ENCODE assay signal across 9 cellular contexts in genomic region chr4:139455187-139455586, GRCh38. TPM values are rescaled to one million over a fixed set of nuclear protein-coding genes. Genes with fewer than 3 reads are reported as not detected.
A peak's percentile ranks its signal among the peaks of the same experiment; 100 is the strongest.
DNase-seq lines count a peak whose midpoint lies in the region; ATAC-seq and TF ChIP-seq lines count a peak whose summit lies in the region.
"Had no signal": no experiment of that assay in that cellular context is flagged by ENCODE, and none has a peak within 500 bp of the region (broad histone marks: within the 10 kb centered on the region; RNA-seq: fewer than 3 reads in every experiment).

No MANE protein-coding gene starts in this region.

- TF ChIP-seq EP300 in suprapubic skin (IDR thresholded peaks at IDR 0.05) = no peak

- peaks cover 52% of the 10 kb centered on the region for H3K4me1 Mint-ChIP-seq in activated CD4-positive, alpha-beta T cell treated with anti-CD3 and anti-CD28 coated beads, Interleukin-2, amount 10 ng/mL, durations not matched to agents 24 days and 14 days
- peaks cover 24% of the 10 kb centered on the region for H3K4me1 Mint-ChIP-seq in activated T-helper 17 cell treated with anti-CD3 and anti-CD28 coated beads, Interleukin-2, amount 50 U/mL, for 72 hours

- H3K4me3 ChIP-seq in left lung = peak overlapping the region; percentile 74 to 87
- peak overlapping the region; percentile 84 for H3K4me3 ChIP-seq in suprapubic skin

- 36% methylated on average over 6 of the region's 6 CpGs for WGBS in suprapubic skin

- H3K27ac ChIP-seq in left lung = peak overlapping the region; percentile 96 to 97
- no peak overlapping the region for H3K27ac ChIP-seq in suprapubic skin

- ATAC-seq in activated T-helper 17 cell treated with anti-CD3 and anti-CD28 coated beads, Interleukin-2, amount 50 U/mL, for 72 hours (replicated peaks) = no peak
- ATAC-seq in left lung (no peak), HG03196 (IDR thresholded peaks at IDR 0.05; ENCODE audit: unreplicated experiment) (no peak)

- TF ChIP-seq POLR2A in suprapubic skin (IDR thresholded peaks at IDR 0.05) = no peak

- H3K4me1 ChIP-seq in left lung = peaks cover 23 to 53% of the 10 kb centered on the region in 2 donors
- H3K4me1 ChIP-seq in suprapubic skin = peaks cover 66% of the 10 kb centered on the region

- H3K27ac Mint-ChIP-seq in activated CD4-positive, alpha-beta T cell treated with anti-CD3 and anti-CD28 coated beads, Interleukin-2, amount 10 ng/mL, durations not matched to agents 24 days and 14 days = peak overlapping the region; percentile 91
- H3K27ac Mint-ChIP-seq in activated T-helper 17 cell treated with anti-CD3 and anti-CD28 coated beads, Interleukin-2, amount 50 U/mL, for 72 hours = peak overlapping the region; percentile 98

- H3K27me3 Mint-ChIP-seq in activated CD4-positive, alpha-beta T cell treated with anti-CD3 and anti-CD28 coated beads, Interleukin-2, amount 10 ng/mL, durations not matched to agents 24 days and 14 days = no peaks in the 10 kb centered on the region
- no peaks in the 10 kb centered on the region for H3K27me3 Mint-ChIP-seq in activated T-helper 17 cell treated with anti-CD3 and anti-CD28 coated beads, Interleukin-2, amount 50 U/mL, for 72 hours

- DNase-seq in activated CD4-positive, alpha-beta T cell treated with anti-CD3 and anti-CD28 coated beads, Interleukin-2, amount 10 ng/mL, durations not matched to agents 24 days and 14 days = peak; percentile 60
- no peak for DNase-seq in activated CD4-positive, alpha-beta T cell treated with anti-CD3 and anti-CD28 coated beads for 4 hours
- DNase-seq in left lung (no peak), suprapubic skin (ENCODE audit: low spot score in 2 of 2) (no peak), GM20000 (ENCODE audit: low spot score) (no peak)
- no peak for DNase-seq in stimulated activated CD4-positive, alpha-beta T cell treated with anti-CD3 and anti-CD28 coated beads, Interleukin-12 subunit alpha, Interleukin-12 subunit beta, amount 100 ng/mL, for 4 hours
- DNase-seq: effector CD4-positive, alpha-beta T cell had no signal

- H3K36me3 Mint-ChIP-seq in activated CD4-positive, alpha-beta T cell treated with anti-CD3 and anti-CD28 coated beads, Interleukin-2, amount 10 ng/mL, durations not matched to agents 24 days and 14 days (ENCODE audit: low read depth) = peaks cover 7% of the 10 kb centered on the region
- peaks cover 19% of the 10 kb centered on the region for H3K36me3 Mint-ChIP-seq in activated T-helper 17 cell treated with anti-CD3 and anti-CD28 coated beads, Interleukin-2, amount 50 U/mL, for 72 hours (ENCODE audit: low read depth)

- H3K27me3 ChIP-seq in left lung = no peaks in the 10 kb centered on the region
- H3K27me3 ChIP-seq in suprapubic skin = no peaks in the 10 kb centered on the region

- intact Hi-C loops in activated CD4-positive, alpha-beta T cell treated with anti-CD3 and anti-CD28 coated beads, Interleukin-2, amount 10 ng/mL, durations not matched to agents 24 days and 14 days (cut with micrococcal nuclease) = loop anchor here (10.0 kb wide), 1 partner anchor 920 kb away; the partner anchor contains the start of gene SCOC
- intact Hi-C loops in left lung (cut with DNase I) = no loop called here

- TF ChIP-seq CTCF in left lung (IDR thresholded peaks at IDR 0.05) = no peak
- no peak for TF ChIP-seq CTCF in suprapubic skin (IDR thresholded peaks at IDR 0.05)
- no peak for TF ChIP-seq CTCF in GM20000 (IDR thresholded peaks at IDR 0.05; ENCODE audit: extremely low read depth, missing control alignments)

- H3K36me3 ChIP-seq in left lung (no peaks in the 10 kb centered on the region), suprapubic skin (no peaks in the 10 kb centered on the region)

- H3K9me3 Mint-ChIP-seq in activated CD4-positive, alpha-beta T cell treated with anti-CD3 and anti-CD28 coated beads, Interleukin-2, amount 10 ng/mL, durations not matched to agents 24 days and 14 days = no peaks in the 10 kb centered on the region
- H3K9me3 Mint-ChIP-seq in activated T-helper 17 cell treated with anti-CD3 and anti-CD28 coated beads, Interleukin-2, amount 50 U/mL, for 72 hours = no peaks in the 10 kb centered on the region

- no peaks in the 10 kb centered on the region for H3K9me3 ChIP-seq in left lung
- no peaks in the 10 kb centered on the region for H3K9me3 ChIP-seq in suprapubic skin

- peak overlapping the region; percentile 92 for H3K4me3 Mint-ChIP-seq in activated CD4-positive, alpha-beta T cell treated with anti-CD3 and anti-CD28 coated beads, Interleukin-2, amount 10 ng/mL, durations not matched to agents 24 days and 14 days
- peak overlapping the region; percentile 100 for H3K4me3 Mint-ChIP-seq in activated T-helper 17 cell treated with anti-CD3 and anti-CD28 coated beads, Interleukin-2, amount 50 U/mL, for 72 hours

RNA-seq across cellular contexts. Expression of gene RAB33B, which starts 1.3 kb away (rescaled TPM):
- total RNA-seq in activated CD4-positive, alpha-beta T cell treated with anti-CD3 and anti-CD28 coated beads, Interleukin-2, amount 10 ng/mL, durations not matched to agents 24 days and 14 days = 4.4 and 5.7 TPM in 2 replicates
- total RNA-seq in activated T-helper 17 cell treated with anti-CD3 and anti-CD28 coated beads, Interleukin-2, amount 50 U/mL, for 72 hours = 1 to 10 TPM; 8.5 to 9.6 TPM
- total RNA-seq in left lung = 1 to 10 TPM; 8.4 to 9.5 TPM
- total RNA-seq in suprapubic skin = 10 to 100 TPM in 1 of 4 donors, 1 to 10 TPM in 3; 8.1 to 10.8 (median 9.2) TPM
